In the genomic region with DNA sequence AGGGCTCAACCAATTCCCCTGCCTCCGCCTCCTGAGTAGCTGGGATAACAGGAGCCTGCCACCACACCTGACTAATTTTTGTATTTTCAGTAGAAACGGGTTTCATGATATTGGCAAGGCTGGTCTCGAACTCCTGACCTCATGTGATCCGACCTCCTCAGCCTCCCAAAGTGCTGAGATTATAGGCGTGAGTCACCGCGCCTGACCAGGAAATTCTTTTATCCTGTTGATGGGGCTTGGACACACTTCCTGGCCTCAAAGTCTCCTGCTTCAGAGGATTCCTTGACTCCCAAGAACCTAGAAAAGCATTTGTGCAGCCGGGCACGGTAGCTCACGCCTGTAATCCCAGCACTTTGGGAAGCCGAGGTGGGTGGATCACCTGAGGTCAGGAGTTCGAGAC, we compare ENCODE assay signal across 23 cellular contexts.
"Had no signal": no experiment of that assay in that cellular context is flagged by ENCODE, and none has a peak within 500 bp of the region (broad histone marks: within the 10 kb centered on the region; RNA-seq: fewer than 3 reads in every experiment).

No MANE protein-coding gene starts in this region.

- H3K4me1 ChIP-seq: heart right ventricle, left ventricle myocardium inferior, lower lobe of right lung, neural progenitor cell, right atrium auricular region, stomach, uterus had no signal

- H2AFZ ChIP-seq: neural progenitor cell had no signal

- H3K9ac ChIP-seq: neural progenitor cell had no signal

- H3K4me3 ChIP-seq: heart right ventricle, left ventricle myocardium inferior, lower lobe of right lung, neural progenitor cell, ovary, right atrium auricular region, stomach, thoracic aorta, uterus had no signal

- H3K4me2 ChIP-seq: neural progenitor cell had no signal

- H3K9me3 ChIP-seq: heart right ventricle, left ventricle myocardium inferior, lower lobe of right lung, ovary, right atrium auricular region, stomach, thoracic aorta, uterus had no signal

- FAIRE-seq: endometrium, frontal cortex, keratinocyte, small intestine had no signal

- H3K27ac ChIP-seq: heart right ventricle, left ventricle myocardium inferior, lower lobe of right lung, neural progenitor cell, ovary, right atrium auricular region, stomach, thoracic aorta, uterus had no signal

- H3K36me3 ChIP-seq: left ventricle myocardium inferior, lower lobe of right lung, neural progenitor cell, ovary, right atrium auricular region, thoracic aorta, uterus had no signal

- DNase-seq: cortex of kidney; effector memory CD4-positive, alpha-beta T cell; heart right ventricle; hypothalamus; left cardiac atrium; left ventricle myocardium inferior; lower lobe of right lung; natural killer cell; nucleus accumbens; ovary; small intestine; stimulated activated CD4-positive, alpha-beta T cell treated with anti-CD3 and anti-CD28 coated beads, Interleukin-12 subunit alpha, Interleukin-12 subunit beta, amount 100 ng/mL, for 4 hours; stimulated activated naive CD4-positive, alpha-beta T cell; stomach; substantia nigra; uterus had no signal

- H3K27me3 ChIP-seq: heart right ventricle, neural progenitor cell, ovary, right atrium auricular region, stomach, uterus had no signal

- ATAC-seq: esophagus mucosa, heart right ventricle, left cardiac atrium, lower lobe of right lung, natural killer cell had no signal
